ENCODE assay signal across 8 cellular contexts in genomic region chr22:20317402-20318042, GRCh38. TPM values are rescaled to one million over a fixed set of nuclear protein-coding genes. Genes with fewer than 3 reads are reported as not detected.
DNase-seq lines count a peak whose midpoint lies in the region; ATAC-seq, FAIRE-seq and TF ChIP-seq lines count a peak whose summit lies in the region.
"Not testable (repeated sequence)": the region's sequence is repeated elsewhere in the genome, so short reads cannot be mapped to it uniquely, and the experiment has no call there.

No MANE protein-coding gene starts in this region.

- not testable (repeated sequence) for H3K9me3 Mint-ChIP-seq in IgD-negative memory B cell; activated CD8-positive, alpha-beta T cell treated with anti-CD3 and anti-CD28 coated beads for 36 hours; MCF 10A (ENCODE audit: unreplicated experiment); neural crest cell

- H3K27ac Mint-ChIP-seq in IgD-negative memory B cell: peak overlapping the region in 2 of 3 donors; percentile 10 to 54
- not testable (repeated sequence) for H3K27ac Mint-ChIP-seq in activated CD8-positive, alpha-beta T cell treated with anti-CD3 and anti-CD28 coated beads for 36 hours; MCF 10A (ENCODE audit: low read depth, unreplicated experiment); neural crest cell (ENCODE audit: unreplicated experiment)

- H3K4me3 ChIP-seq in Peyer's patch, heart right ventricle, transverse colon: not testable (repeated sequence)

- not testable (repeated sequence) for H3K27me3 ChIP-seq in Peyer's patch, heart right ventricle, transverse colon

- TF ChIP-seq POLR2A in Peyer's patch (IDR thresholded peaks at IDR 0.05); transverse colon (IDR thresholded peaks at IDR 0.05): not testable (repeated sequence)

- H3K4me1 Mint-ChIP-seq in IgD-negative memory B cell (peaks cover 9 to 18% (median 16%) of the 10 kb centered on the region in 3 donors), neural crest cell (peaks cover 34% of the 10 kb centered on the region)
- H3K4me1 Mint-ChIP-seq in activated CD8-positive, alpha-beta T cell treated with anti-CD3 and anti-CD28 coated beads for 36 hours (ENCODE audit: low read depth): peaks cover 31% of the 10 kb centered on the region
- not testable (repeated sequence) for H3K4me1 Mint-ChIP-seq in MCF 10A (ENCODE audit: insufficient read depth, unreplicated experiment)

- peak overlapping the region in 3 of 4 donors; percentile 30 to 97 (median 57) for H3K4me3 Mint-ChIP-seq in IgD-negative memory B cell
- H3K4me3 Mint-ChIP-seq in activated CD8-positive, alpha-beta T cell treated with anti-CD3 and anti-CD28 coated beads for 36 hours: peak overlapping the region; percentile 90
- peak overlapping the region; percentile 44 for H3K4me3 Mint-ChIP-seq in MCF 10A (ENCODE audit: unreplicated experiment)
- H3K4me3 Mint-ChIP-seq in neural crest cell: peak overlapping the region; percentile 92

- TF ChIP-seq CTCF in D721Med (IDR thresholded peaks at IDR 0.05; ENCODE audit: insufficient read depth, missing control alignments) (peak; percentile 52), Peyer's patch (IDR thresholded peaks at IDR 0.05) (peak; percentile 8 to 51 (median 40)), MCF 10A (IDR thresholded peaks at IDR 0.05; ENCODE audit: unreplicated experiment) (peak; percentile 51), heart right ventricle (IDR thresholded peaks at IDR 0.05) (peak in 8 of 9 donors; percentile 35 to 59 (median 46)), neural crest cell (conservative IDR thresholded peaks at IDR 0.05) (peak; percentile 72), transverse colon (IDR thresholded peaks at IDR 0.05) (peak; percentile 32 to 55 (median 49))
- peak; percentile 83 for TF ChIP-seq CTCF in activated CD8-positive, alpha-beta T cell treated with anti-CD3 and anti-CD28 coated beads for 36 hours (IDR thresholded peaks at IDR 0.05)

- H3K27ac ChIP-seq in Peyer's patch, heart right ventricle, transverse colon: not testable (repeated sequence)

- POLR2A ChIA-PET in activated CD8-positive, alpha-beta T cell treated with anti-CD3 and anti-CD28 coated beads for 36 hours (lab: Charles Lee): interaction anchor here (0.8 kb wide), 1 partner anchor 90 kb away, joined by 3 read pairs; no protein-coding TSS in a partner anchor
- POLR2A ChIA-PET in MCF 10A (lab: Yijun Ruan, JAX): not testable (repeated sequence)

- H3K36me3 Mint-ChIP-seq in IgD-negative memory B cell; activated CD8-positive, alpha-beta T cell treated with anti-CD3 and anti-CD28 coated beads for 36 hours (ENCODE audit: low read depth); MCF 10A (ENCODE audit: insufficient read depth, unreplicated experiment); neural crest cell (ENCODE audit: low read depth): not testable (repeated sequence)

- intact Hi-C loops in activated CD8-positive, alpha-beta T cell treated with anti-CD3 and anti-CD28 coated beads for 36 hours (cut with micrococcal nuclease); MCF 10A (cut with micrococcal nuclease); transverse colon (cut with DNase I; ENCODE audit: low total_unique reads): not testable (repeated sequence)
- intact Hi-C loops in heart right ventricle (cut with DNase I): loop anchor here in 1 of 10 donors (10.0 kb wide), 1 partner anchor 77 kb away; the partner anchor contains the start of gene ZNF74

- H3K36me3 ChIP-seq in Peyer's patch, transverse colon: not testable (repeated sequence)
- peaks cover 0 to 14% (median 0%) of the 10 kb centered on the region in 9 donors for H3K36me3 ChIP-seq in heart right ventricle

- BruUV-seq in MCF 10A (replicated peaks; lab: Mats Ljungman, UMichigan): not testable (repeated sequence)

- not testable (repeated sequence) for H3K27me3 Mint-ChIP-seq in IgD-negative memory B cell; activated CD8-positive, alpha-beta T cell treated with anti-CD3 and anti-CD28 coated beads for 36 hours; MCF 10A (ENCODE audit: insufficient read depth, unreplicated experiment); neural crest cell (ENCODE audit: low read depth)

- FAIRE-seq in D721Med (lab: Jason Lieb, UNC): peak; percentile 63

- WGBS in heart right ventricle, 2 donors: 59 to 61% methylated on average over 8 of the region's 8 CpGs
- 50% methylated on average over 8 of the region's 8 CpGs; no CpG with 5 or more reads in 1 of the 2 donors for WGBS in transverse colon (ENCODE audit: low coverage in 1 of 2), 2 donors

- H3K4me1 ChIP-seq in Peyer's patch (peaks cover 0 to 36% (median 7%) of the 10 kb centered on the region in 4 donors), heart right ventricle (peaks cover 13 to 47% (median 35%) of the 10 kb centered on the region in 9 donors), transverse colon (peaks cover 15 to 34% (median 24%) of the 10 kb centered on the region in 4 donors)

- H3K9me3 ChIP-seq in Peyer's patch, heart right ventricle, transverse colon: not testable (repeated sequence)

- peak; percentile 29 for ATAC-seq in activated CD8-positive, alpha-beta T cell treated with anti-CD3 and anti-CD28 coated beads for 36 hours
- ATAC-seq in heart right ventricle: not testable (repeated sequence)

- CTCF ChIA-PET in activated CD8-positive, alpha-beta T cell treated with anti-CD3 and anti-CD28 coated beads for 36 hours (lab: Charles Lee): interaction anchor here (0.6 to 2.5 kb wide), 11 partner anchors 16 to 161 kb away, joined by 3 to 7 read pairs (median 3); partner anchors contain the start of gene ZNF74
- CTCF ChIA-PET in MCF 10A (lab: Yijun Ruan, JAX): interaction anchor here (0.5 to 1.8 kb wide), 6 partner anchors 8 to 608 kb away, joined by 3 to 6 read pairs (median 4); no protein-coding TSS in a partner anchor

- not testable (repeated sequence) for TF ChIP-seq EP300 in transverse colon (IDR thresholded peaks at IDR 0.05; ENCODE audit: low read depth)

- DNase-seq in D721Med (ENCODE audit: insufficient read length, low spot score); MCF 10A (ENCODE audit: unreplicated experiment); heart right ventricle; neural crest cell (ENCODE audit: low read depth, low spot score): not testable (repeated sequence)
- DNase-seq in Peyer's patch: peak in 2 of 3 donors; percentile 25 to 60
- DNase-seq in activated CD8-positive, alpha-beta T cell treated with anti-CD3 and anti-CD28 coated beads for 36 hours: peak; percentile 69
- DNase-seq in transverse colon: peak; percentile 5

- in situ Hi-C loops in transverse colon (cut with MboI; ENCODE audit: low pct_ligation_motif_present in 1 of 4, low pct_unique_long_range_greater_than_20kb in 1 of 4, low sequenced_read_pairs in 3 of 4): not testable (repeated sequence)

RNA-seq across cellular contexts. Expression of gene DGCR6L, which starts 2.3 kb away (rescaled TPM):
- polyA plus RNA-seq in IgD-negative memory B cell: 63.5 TPM
- total RNA-seq in Peyer's patch: 10 to 100 TPM; 21.3 to 38.9 (median 31.9) TPM
- total RNA-seq in activated CD8-positive, alpha-beta T cell treated with anti-CD3 and anti-CD28 coated beads for 36 hours: 10 to 100 TPM; 30.7 to 32.0 TPM
- total RNA-seq in MCF 10A (2022): 33.3 and 36.4 TPM in 2 replicates
- total RNA-seq in heart right ventricle: 10 to 100 TPM; 37.9 to 65.9 (median 40.5) TPM
- polyA plus RNA-seq in heart right ventricle: 10 to 100 TPM; 57.3 to 90.3 TPM
- 52.1 and 58.7 TPM in 2 replicates for total RNA-seq in neural crest cell
- total RNA-seq in transverse colon: 10 to 100 TPM; 27.7 to 52.3 (median 36.9) TPM

RNA-seq across cellular contexts. Expression of gene RTN4R, which starts 49.4 kb away (rescaled TPM):
- polyA plus RNA-seq in IgD-negative memory B cell (not detected), heart right ventricle (1 to 10 TPM in 1 of 2 donors, under 1 TPM in 1; 0.59 to 1.5 TPM)
- total RNA-seq in Peyer's patch (1 to 10 TPM; 5.2 to 9.1 (median 5.7) TPM), MCF 10A (2022) (2.7 and 3.7 TPM in 2 replicates), heart right ventricle (1 to 10 TPM in 5 of 10 donors, under 1 TPM in 5; 0.56 to 2.5 (median 0.93) TPM), neural crest cell (17.9 and 19.0 TPM in 2 replicates), transverse colon (10 to 100 TPM in 1 of 4 donors, 1 to 10 TPM in 1, under 1 TPM in 1, not detected in 1; 0.64 to 22.8 (median 3.0) TPM)
- 1 to 10 TPM; 2.8 to 3.7 TPM for total RNA-seq in activated CD8-positive, alpha-beta T cell treated with anti-CD3 and anti-CD28 coated beads for 36 hours
